ENCODE assay signal across 8 cellular contexts in genomic region chr11:17979770-17980371, GRCh38. TPM values are rescaled to one million over a fixed set of nuclear protein-coding genes. Genes with fewer than 3 reads are reported as not detected.
DNase-seq lines count a peak whose midpoint lies in the region; ATAC-seq and TF ChIP-seq lines count a peak whose summit lies in the region.

No MANE protein-coding gene starts in this region.

- no peaks in the 10 kb centered on the region for H3K36me3 ChIP-seq in endodermal cell (ENCODE audit: control insufficient read depth, insufficient read depth, low read length)

- no peaks in the 10 kb centered on the region for H3K4me1 Mint-ChIP-seq in endodermal cell
- peaks cover 2 to 13% (median 5%) of the 10 kb centered on the region in 4 donors for H3K4me1 Mint-ChIP-seq in naive thymus-derived CD8-positive, alpha-beta T cell

- DNase-seq in ACHN (peak; percentile 18), GM10248 (ENCODE audit: extremely low spot score) (peak; percentile 66), NCI-H1930 (lab: John Stamatoyannopoulos, UW) (peak; percentile 17 to 35), endodermal cell (peak; percentile 86)
- DNase-seq in activated CD4-positive, alpha-beta T cell treated with anti-CD3 and anti-CD28 coated beads for 4 hours, result peak; percentile 14 to 31
- DNase-seq in naive thymus-derived CD8-positive, alpha-beta T cell, result peak in 6 of 10 donors; percentile 2 to 48 (median 29)

- H3K27ac ChIP-seq in endodermal cell (ENCODE audit: low read depth, low read length), result no peak overlapping the region

- H3K4me3 ChIP-seq in endodermal cell (ENCODE audit: low read length), result no peak overlapping the region

- POLR2A ChIA-PET in GM10248 (lab: Yijun Ruan, JAX), result no interaction called here
- POLR2A ChIA-PET in naive thymus-derived CD8-positive, alpha-beta T cell (lab: Charles Lee), result no interaction called here

- H3K9me3 ChIP-seq in endodermal cell (ENCODE audit: control insufficient read depth, low read length), result no peaks in the 10 kb centered on the region

- peaks cover 27% of the 10 kb centered on the region for H3K36me3 Mint-ChIP-seq in endodermal cell (ENCODE audit: low read depth)
- H3K36me3 Mint-ChIP-seq in naive thymus-derived CD8-positive, alpha-beta T cell, result peaks cover 15 to 73% (median 27%) of the 10 kb centered on the region in 3 donors

- 40 to 43% methylated on average over 1 to 7 of the region's 7 CpGs for WGBS in endodermal cell (ENCODE audit: insufficient coverage in 1 of 2, insufficient read length in 1 of 2), 2 experiments

- no peaks in the 10 kb centered on the region for H3K9me3 Mint-ChIP-seq in endodermal cell
- no peaks in the 10 kb centered on the region for H3K9me3 Mint-ChIP-seq in naive thymus-derived CD8-positive, alpha-beta T cell

- H3K9ac ChIP-seq in endodermal cell (ENCODE audit: extremely low read depth, low read length, poor library complexity, severe bottlenecking), result no peak overlapping the region

- H3K27me3 ChIP-seq in endodermal cell (ENCODE audit: control insufficient read depth, insufficient read depth, low read length, poor library complexity, severe bottlenecking), result no peaks in the 10 kb centered on the region

- H3K27ac Mint-ChIP-seq in endodermal cell, result no peak overlapping the region
- peak overlapping the region in 1 of 10 donors; percentile 6 for H3K27ac Mint-ChIP-seq in naive thymus-derived CD8-positive, alpha-beta T cell

- no peaks in the 10 kb centered on the region for H3K27me3 Mint-ChIP-seq in endodermal cell (ENCODE audit: insufficient read depth)
- no peaks in the 10 kb centered on the region for H3K27me3 Mint-ChIP-seq in naive thymus-derived CD8-positive, alpha-beta T cell

- H3K4me3 Mint-ChIP-seq in endodermal cell, result no peak overlapping the region
- no peak overlapping the region for H3K4me3 Mint-ChIP-seq in naive thymus-derived CD8-positive, alpha-beta T cell

- H3K4me1 ChIP-seq in endodermal cell (ENCODE audit: control insufficient read depth, insufficient read depth, low read length), result no peaks in the 10 kb centered on the region

- peak; percentile 80 for TF ChIP-seq CTCF in GM10248 (IDR thresholded peaks at IDR 0.05; ENCODE audit: control extremely low read depth, extremely low read depth, low read depth, missing control alignments)
- TF ChIP-seq CTCF in endodermal cell (conservative IDR thresholded peaks at IDR 0.05), result peak; percentile 88

- in situ Hi-C loops in ACHN (cut with HindIII; ENCODE audit: low pct_ligation_motif_present, low pct_unique_long_range_greater_than_20kb, low sequenced_read_pairs), result no loop called here

- CTCF ChIA-PET in GM10248 (lab: Yijun Ruan, JAX), result interaction anchor here (1.0 to 18.7 kb wide), 11 partner anchors 11 to 384 kb away, joined by 3 to 290 read pairs (median 15); partner anchors contain the start of gene KCNC1

- ATAC-seq in naive thymus-derived CD8-positive, alpha-beta T cell, result peak; percentile 42 to 44
- ATAC-seq in GM19035 (IDR thresholded peaks at IDR 0.05; ENCODE audit: unreplicated experiment) (no peak), HG03342 (IDR thresholded peaks at IDR 0.05; ENCODE audit: unreplicated experiment) (no peak)

RNA-seq across cellular contexts. Expression of gene SERGEF, which starts 33.0 kb away (rescaled TPM):
- 10 to 100 TPM; 26.7 to 42.1 TPM for total RNA-seq in endodermal cell
- 20.3 TPM for polyA plus RNA-seq in endodermal cell (2013, experiment 1 of 2)
- polyA plus RNA-seq in endodermal cell (2013, experiment 2 of 2), result 17.6 TPM
- total RNA-seq in naive thymus-derived CD8-positive, alpha-beta T cell, result 10 to 100 TPM; 46.5 to 54.5 TPM
- 10 to 100 TPM; 61.8 to 70.3 (median 69.3) TPM for polyA plus RNA-seq in naive thymus-derived CD8-positive, alpha-beta T cell

Comparison
In these comparisons a context has a peak if more than half of its experiments do, and no peak if none do; other contexts are left out.
1. DNase-seq: peak in every context shown above with its lines; median percentile 86 in endodermal cell; 66 in GM10248; 29 in naive thymus-derived CD8-positive, alpha-beta T cell; 26 in NCI-H1930; 22 in activated CD4-positive, alpha-beta T cell treated with anti-CD3 and anti-CD28 coated beads for 4 hours; 18 in ACHN.
2. ATAC-seq: peak in naive thymus-derived CD8-positive, alpha-beta T cell (2 of 2); none in GM19035 (single experiment) and HG03342 (single experiment).